In genomic region chr17:82096709-82097186, GRCh38 we compare ENCODE assay signal across 8 cellular contexts. TPM values are rescaled to one million over a fixed set of nuclear protein-coding genes. Genes with fewer than 3 reads are reported as not detected.
DNase-seq lines count a peak whose midpoint lies in the region; ATAC-seq and TF ChIP-seq lines count a peak whose summit lies in the region.

No MANE protein-coding gene starts in this region.

- no peak for DNase-seq in AG04450 (ENCODE audit: low read depth, low spot score)
- DNase-seq in naive B cell, result no peak
- DNase-seq in occipital lobe (lab: John Stamatoyannopoulos, UW), result no peak
- DNase-seq in DMS153 treated with DMSO at 0.1 percent for 48 hours (lab: John Stamatoyannopoulos, UW; ENCODE audit: unreplicated experiment), result no peak
- DNase-seq in HUDEP-2 (lab: John Stamatoyannopoulos, UW; ENCODE audit: unreplicated experiment in 76 of 76), result no peak

- H3K9me3 Mint-ChIP-seq in dendritic cell treated with granulocyte-macrophage colony-stimulating factor and Interleukin-4, amounts not matched to agents 40 ng/mL and 50 ng/mL, for 4 days, result no peaks in the 10 kb centered on the region
- H3K9me3 Mint-ChIP-seq in naive B cell, result no peaks in the 10 kb centered on the region

- H3K9me3 ChIP-seq in AG04450 (ENCODE audit: control insufficient read depth, insufficient read depth, low read length) (no peaks in the 10 kb centered on the region; the same call in 1 of the 2 replicates), KOPT-K1 (ENCODE audit: insufficient read depth, low read length, poor library complexity, severe bottlenecking) (no peaks in the 10 kb centered on the region)

- peak overlapping the region; percentile 31 for H3K27ac ChIP-seq in AG04450 (ENCODE audit: low read depth, low read length)
- peak overlapping the region; percentile 95 for H3K27ac ChIP-seq in KOPT-K1 (ENCODE audit: low read depth, low read length, poor library complexity, severe bottlenecking)

- CTCF ChIA-PET in AG04450 (lab: Charles Lee), result no interaction called here

- H3K4me1 Mint-ChIP-seq in dendritic cell treated with granulocyte-macrophage colony-stimulating factor and Interleukin-4, amounts not matched to agents 40 ng/mL and 50 ng/mL, for 4 days (ENCODE audit: low read depth), result peaks cover 33% of the 10 kb centered on the region
- peaks cover 0 to 7% (median 6%) of the 10 kb centered on the region in 3 donors for H3K4me1 Mint-ChIP-seq in naive B cell

- H3K4me3 Mint-ChIP-seq in dendritic cell treated with granulocyte-macrophage colony-stimulating factor and Interleukin-4, amounts not matched to agents 40 ng/mL and 50 ng/mL, for 4 days, result peak overlapping the region; percentile 83
- peak overlapping the region in 7 of 8 donors; percentile 42 to 76 (median 66) for H3K4me3 Mint-ChIP-seq in naive B cell

- no peaks in the 10 kb centered on the region for H3K27me3 ChIP-seq in AG04450 (ENCODE audit: control insufficient read depth, insufficient read depth, low read length)

- H3K36me3 Mint-ChIP-seq in dendritic cell treated with granulocyte-macrophage colony-stimulating factor and Interleukin-4, amounts not matched to agents 40 ng/mL and 50 ng/mL, for 4 days (ENCODE audit: low read depth), result peaks cover 67% of the 10 kb centered on the region
- no peaks in the 10 kb centered on the region for H3K36me3 Mint-ChIP-seq in naive B cell

- H3K4me3 ChIP-seq in AG04450 (ENCODE audit: low read depth, low read length), result peak overlapping the region; percentile 71

- peak overlapping the region; percentile 60 for H3K27ac Mint-ChIP-seq in dendritic cell treated with granulocyte-macrophage colony-stimulating factor and Interleukin-4, amounts not matched to agents 40 ng/mL and 50 ng/mL, for 4 days
- H3K27ac Mint-ChIP-seq in naive B cell, result peak overlapping the region in 3 of 6 donors; percentile 62 to 81 (median 70)

- peaks cover 53% of the 10 kb centered on the region for H3K36me3 ChIP-seq in KOPT-K1 (ENCODE audit: insufficient read depth, low read length)

- POLR2A ChIA-PET in AG04450 (lab: Yijun Ruan, JAX), result no interaction called here

- TF ChIP-seq CTCF in AG04450 (IDR thresholded peaks at IDR 0.05; ENCODE audit: low read depth, low read length), result no peak

- ATAC-seq in naive B cell (ENCODE audit: low read depth in 2 of 2), result no peak
- ATAC-seq in GM18907 (IDR thresholded peaks at IDR 0.05; ENCODE audit: unreplicated experiment), result no peak

- intact Hi-C loops in dendritic cell treated with granulocyte-macrophage colony-stimulating factor and Interleukin-4, amounts not matched to agents 40 ng/mL and 50 ng/mL, for 4 days (cut with micrococcal nuclease), result no loop called here

- H3K27me3 Mint-ChIP-seq in dendritic cell treated with granulocyte-macrophage colony-stimulating factor and Interleukin-4, amounts not matched to agents 40 ng/mL and 50 ng/mL, for 4 days, result peaks cover 5% of the 10 kb centered on the region
- no peaks in the 10 kb centered on the region for H3K27me3 Mint-ChIP-seq in naive B cell

RNA-seq across cellular contexts. Expression of gene FASN, which starts 1.3 kb away (rescaled TPM):
- 6.2 and 9.6 TPM in 2 replicates for polyA plus RNA-seq in AG04450 (2011; rRNA removed)
- 12.3 and 14.5 TPM in 2 replicates for polyA minus RNA-seq in AG04450 (2011; rRNA and poly(A)+ RNA removed)
- polyA plus RNA-seq in naive B cell (ENCODE audit: low read depth in 6 of 6), result under 1 TPM in 5 of 6 donors, not detected in 1; 0.05 to 0.75 (median 0.50) TPM
- 84.1 TPM for total RNA-seq in occipital lobe

RNA-seq across cellular contexts. Expression of gene DUS1L, which starts 31.1 kb away (rescaled TPM):
- polyA plus RNA-seq in AG04450 (2011; rRNA removed), result 21.4 and 27.0 TPM in 2 replicates
- polyA minus RNA-seq in AG04450 (2011; rRNA and poly(A)+ RNA removed), result 14.5 and 14.8 TPM in 2 replicates
- polyA plus RNA-seq in naive B cell (ENCODE audit: low read depth in 6 of 6), result 10 to 100 TPM; 52.4 to 86.5 (median 68.2) TPM
- total RNA-seq in occipital lobe, result 21.4 TPM

RNA-seq across cellular contexts. Expression of gene GPS1, which starts 45.0 kb away (rescaled TPM):
- 63.1 and 94.3 TPM in 2 replicates for polyA plus RNA-seq in AG04450 (2011; rRNA removed)
- polyA minus RNA-seq in AG04450 (2011; rRNA and poly(A)+ RNA removed), result 74.9 and 108 TPM in 2 replicates
- 100 to 1,000 TPM; 103 to 138 (median 109) TPM for polyA plus RNA-seq in naive B cell (ENCODE audit: low read depth in 6 of 6)
- total RNA-seq in occipital lobe, result 64.4 TPM

RNA-seq across cellular contexts. Expression of gene RFNG, which starts 45.1 kb away (rescaled TPM):
- 11.8 and 14.1 TPM in 2 replicates for polyA plus RNA-seq in AG04450 (2011; rRNA removed)
- polyA minus RNA-seq in AG04450 (2011; rRNA and poly(A)+ RNA removed), result 19.4 and 25.1 TPM in 2 replicates
- polyA plus RNA-seq in naive B cell (ENCODE audit: low read depth in 6 of 6), result 1 to 10 TPM; 2.6 to 7.6 (median 4.8) TPM
- total RNA-seq in occipital lobe, result 14.5 TPM

RNA-seq across cellular contexts. Expression of gene DCXR, which starts 59.3 kb away (rescaled TPM):
- polyA plus RNA-seq in AG04450 (2011; rRNA removed) (35.5 and 55.6 TPM in 2 replicates), naive B cell (ENCODE audit: low read depth in 6 of 6) (100 to 1,000 TPM in 2 of 6 donors, 10 to 100 TPM in 4; 74.0 to 199 (median 98.1) TPM)
- 31.5 and 46.4 TPM in 2 replicates for polyA minus RNA-seq in AG04450 (2011; rRNA and poly(A)+ RNA removed)
- total RNA-seq in occipital lobe, result 18.1 TPM
